ENCODE assay signal across 11 cellular contexts in genomic region chr1:214404571-214405213, GRCh38.
DNase-seq lines count a peak whose midpoint lies in the region; ATAC-seq lines count a peak whose summit lies in the region.
"Had no signal": no experiment of that assay in that cellular context is flagged by ENCODE, and none has a peak within 500 bp of the region (broad histone marks: within the 10 kb centered on the region; RNA-seq: fewer than 3 reads in every experiment).

No MANE protein-coding gene starts in this region.

- H3K36me3 ChIP-seq in mesendoderm (ENCODE audit: control insufficient read depth, insufficient read depth, low read length): no peaks in the 10 kb centered on the region

- H3K36me3 Mint-ChIP-seq in activated T-helper 2 cell treated with anti-CD3 and anti-CD28 coated beads, Interferon-gamma antibody, Interleukin-2, Interleukin-4, amounts not matched to agents 10 μg/mL and 5 μg/mL and 100 μg/mL, durations not matched to agents 14 hours and 24 hours and 36 hours (ENCODE audit: low read depth): peaks cover 52% of the 10 kb centered on the region

- H2BK120ac ChIP-seq in mesendoderm (ENCODE audit: low read depth, low read length): no peak overlapping the region

- H3K4me1 ChIP-seq in mesendoderm (ENCODE audit: control insufficient read depth, low read depth, low read length): peaks cover 9% of the 10 kb centered on the region
- H3K4me1 ChIP-seq: ascending aorta had no signal

- H3K56ac ChIP-seq in mesendoderm (ENCODE audit: low read length): peak overlapping the region; percentile 40

- no peak overlapping the region for H3K4ac ChIP-seq in mesendoderm (ENCODE audit: low read depth, low read length)

- no peaks in the 10 kb centered on the region for H3K27me3 ChIP-seq in mesendoderm (ENCODE audit: insufficient read depth, low read length, poor library complexity)
- H3K27me3 ChIP-seq: ascending aorta had no signal

- H2BK5ac ChIP-seq in mesendoderm (ENCODE audit: low read length): peak overlapping the region; percentile 80

- H3K9me3 Mint-ChIP-seq in activated T-helper 2 cell treated with anti-CD3 and anti-CD28 coated beads, Interferon-gamma antibody, Interleukin-2, Interleukin-4, amounts not matched to agents 10 μg/mL and 5 μg/mL and 100 μg/mL, durations not matched to agents 14 hours and 24 hours and 36 hours: no peaks in the 10 kb centered on the region
- H3K9me3 Mint-ChIP-seq: T-helper 1 cell treated with Interleukin-12 subunit alpha and Interleukin-12 subunit beta and Interleukin-4 antibody, amounts not matched to agents 30 μg/mL and 1 μg/mL, for 36 hours had no signal

- no peak overlapping the region for H4K8ac ChIP-seq in mesendoderm (ENCODE audit: low read depth, low read length)

- H3K27ac ChIP-seq in mesendoderm (ENCODE audit: low read depth, low read length): peak overlapping the region; percentile 85
- H3K27ac ChIP-seq: ascending aorta had no signal

- peaks cover 11% of the 10 kb centered on the region for H3K79me1 ChIP-seq in mesendoderm (ENCODE audit: low read length)

- H3K79me2 ChIP-seq in mesendoderm (ENCODE audit: control insufficient read depth, insufficient read depth, low read length): peaks cover 3% of the 10 kb centered on the region

- peak overlapping the region; percentile 83 for H3K23ac ChIP-seq in mesendoderm (ENCODE audit: low read length)

- H3K4me2 ChIP-seq in mesendoderm (ENCODE audit: low read length): no peak overlapping the region

- H3K4me1 Mint-ChIP-seq in activated T-helper 2 cell treated with anti-CD3 and anti-CD28 coated beads, Interferon-gamma antibody, Interleukin-2, Interleukin-4, amounts not matched to agents 10 μg/mL and 5 μg/mL and 100 μg/mL, durations not matched to agents 14 hours and 24 hours and 36 hours (ENCODE audit: low read depth): peaks cover 43% of the 10 kb centered on the region

- no peaks in the 10 kb centered on the region for H3K27me3 Mint-ChIP-seq in activated T-helper 2 cell treated with anti-CD3 and anti-CD28 coated beads, Interferon-gamma antibody, Interleukin-2, Interleukin-4, amounts not matched to agents 10 μg/mL and 5 μg/mL and 100 μg/mL, durations not matched to agents 14 hours and 24 hours and 36 hours (ENCODE audit: low read depth)

- no peak overlapping the region for H2BK15ac ChIP-seq in mesendoderm (replicated peaks; ENCODE audit: low read depth)

- no peak overlapping the region for H4K5ac ChIP-seq in mesendoderm (ENCODE audit: low read length)

- no peak overlapping the region for H3K4me3 ChIP-seq in mesendoderm (ENCODE audit: low read length)
- H3K4me3 ChIP-seq: ascending aorta had no signal

- intact Hi-C loops in activated T-helper 2 cell treated with anti-CD3 and anti-CD28 coated beads, Interferon-gamma antibody, Interleukin-2, Interleukin-4, amounts not matched to agents 10 μg/mL and 5 μg/mL and 100 μg/mL, durations not matched to agents 14 hours and 24 hours and 36 hours (cut with micrococcal nuclease): loop anchor here (1.0 kb wide), 2 partner anchors 14 to 35 kb away; no protein-coding TSS in a partner anchor

- H2AK5ac ChIP-seq in mesendoderm (ENCODE audit: low read length): peak overlapping the region; percentile 20

- peak overlapping the region; percentile 14 for H3K4me3 Mint-ChIP-seq in activated T-helper 2 cell treated with anti-CD3 and anti-CD28 coated beads, Interferon-gamma antibody, Interleukin-2, Interleukin-4, amounts not matched to agents 10 μg/mL and 5 μg/mL and 100 μg/mL, durations not matched to agents 14 hours and 24 hours and 36 hours (ENCODE audit: low read depth)
- H3K4me3 Mint-ChIP-seq: T-helper 1 cell treated with Interleukin-12 subunit alpha and Interleukin-12 subunit beta and Interleukin-4 antibody, amounts not matched to agents 30 μg/mL and 1 μg/mL, for 36 hours had no signal

- DNase-seq in activated T-helper 2 cell treated with anti-CD3 and anti-CD28 coated beads, Interferon-gamma antibody, Interleukin-2, Interleukin-4, amounts not matched to agents 10 μg/mL and 5 μg/mL and 100 μg/mL, durations not matched to agents 14 hours and 24 hours and 36 hours (ENCODE audit: low spot score): no peak
- DNase-seq in mesendoderm (peak; percentile 96), ecto neural progenitor cell (ENCODE audit: low spot score) (no peak), NCI-H446 treated with DMSO at 0.1 percent for 48 hours (lab: John Stamatoyannopoulos, UW) (no peak), NCI-H446 (lab: John Stamatoyannopoulos, UW) (no peak)
- no peak for DNase-seq in activated T-cell treated with anti-CD3 and anti-CD28 coated beads, Interleukin-2, amount 50 U/mL, for 1 hour
- DNase-seq: left colon had no signal

- peak overlapping the region; percentile 82 for H3K27ac Mint-ChIP-seq in activated T-helper 2 cell treated with anti-CD3 and anti-CD28 coated beads, Interferon-gamma antibody, Interleukin-2, Interleukin-4, amounts not matched to agents 10 μg/mL and 5 μg/mL and 100 μg/mL, durations not matched to agents 14 hours and 24 hours and 36 hours

- no CpG with 5 or more reads among the region's 9 CpGs for WGBS in mesendoderm (ENCODE audit: extremely low coverage, insufficient coverage, low lambda C conversion rate)

- H3K9ac ChIP-seq in mesendoderm (ENCODE audit: low read length): no peak overlapping the region

- H3K18ac ChIP-seq in mesendoderm (ENCODE audit: low read length): peak overlapping the region; percentile 78

- ATAC-seq in GM19438 (IDR thresholded peaks at IDR 0.05; ENCODE audit: low read depth, unreplicated experiment) (peak; percentile 28), HG03342 (IDR thresholded peaks at IDR 0.05; ENCODE audit: unreplicated experiment) (peak; percentile 14)
- ATAC-seq: left colon had no signal
